11 cellular contexts compared by ENCODE assay signal in the genomic region with DNA sequence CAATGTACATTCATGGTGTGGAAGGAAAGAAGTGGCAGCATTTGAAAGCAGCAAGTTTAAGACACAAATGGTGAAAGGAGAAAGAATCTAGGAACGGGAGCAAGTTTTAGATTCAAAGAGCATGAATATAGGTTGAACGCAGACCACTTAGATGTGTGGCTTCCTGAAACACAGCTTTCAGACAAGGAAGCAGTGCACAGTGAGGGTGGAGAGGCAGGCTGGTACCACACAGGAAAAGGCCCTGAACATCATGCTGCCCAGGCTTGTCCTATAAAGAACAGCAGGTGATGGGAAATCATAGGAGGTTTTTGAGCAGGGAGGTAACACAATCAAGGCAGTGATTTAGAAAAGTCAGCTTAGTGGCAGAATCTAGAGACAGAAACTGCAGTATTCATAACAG.
"Had no signal": no experiment of that assay in that cellular context is flagged by ENCODE, and none has a peak within 500 bp of the region (broad histone marks: within the 10 kb centered on the region; RNA-seq: fewer than 3 reads in every experiment).

No MANE protein-coding gene starts in this region.

- H3K27ac Mint-ChIP-seq: brain; dendritic cell treated with granulocyte-macrophage colony-stimulating factor and Interleukin-4, amounts not matched to agents 40 ng/mL and 50 ng/mL, for 4 days had no signal

- DNase-seq: activated effector memory CD4-positive, alpha-beta T cell treated with anti-CD3 and anti-CD28 coated beads, Interleukin-2, amount 50 U/mL, for 16 hours; activated T-cell treated with anti-CD3 and anti-CD28 coated beads for 4 hours; cerebellar nuclear complex; kidney glomerular epithelial cell; posterior cingulate gyrus; thyroid gland had no signal

- H3K27me3 Mint-ChIP-seq: brain; dendritic cell treated with granulocyte-macrophage colony-stimulating factor and Interleukin-4, amounts not matched to agents 40 ng/mL and 50 ng/mL, for 4 days had no signal

- H3K4me3 Mint-ChIP-seq: brain; dendritic cell treated with granulocyte-macrophage colony-stimulating factor and Interleukin-4, amounts not matched to agents 40 ng/mL and 50 ng/mL, for 4 days had no signal

- H3K9me3 ChIP-seq: thyroid gland had no signal

- H3K4me1 Mint-ChIP-seq: brain had no signal

- H3K9me3 Mint-ChIP-seq: brain; dendritic cell treated with granulocyte-macrophage colony-stimulating factor and Interleukin-4, amounts not matched to agents 40 ng/mL and 50 ng/mL, for 4 days had no signal

- H3K27ac ChIP-seq: hepatocyte, SK-N-MC, skin epidermis, thyroid gland had no signal

- H3K27me3 ChIP-seq: hepatocyte, thyroid gland had no signal
